ENCODE assay signal across 25 cellular contexts in genomic region chr6:90268178-90268577, GRCh38. TPM values are rescaled to one million over a fixed set of nuclear protein-coding genes. Genes with fewer than 3 reads are reported as not detected.
A peak's percentile ranks its signal among the peaks of the same experiment; 100 is the strongest.
DNase-seq lines count a peak whose midpoint lies in the region; ATAC-seq and TF ChIP-seq lines count a peak whose summit lies in the region.
"Had no signal": no experiment of that assay in that cellular context is flagged by ENCODE, and none has a peak within 500 bp of the region (broad histone marks: within the 10 kb centered on the region; RNA-seq: fewer than 3 reads in every experiment).

No MANE protein-coding gene starts in this region.

- POLR2A ChIA-PET in CD4-positive, alpha-beta memory T cell (lab: Charles Lee; ENCODE audit: partially characterized antibody): interaction anchor here (0.6 kb wide), 1 partner anchor 157 kb away, joined by 3 read pairs; no protein-coding TSS in a partner anchor

- DNase-seq in T-helper 2 cell treated with Interferon-gamma antibody and Interleukin-4, amounts not matched to agents 5 μg/mL and 100 μg/mL, for 36 hours (ENCODE audit: low spot score): no peak
- DNase-seq in T-helper 2 cell (no peak), G401 (ENCODE audit: low spot score) (no peak), SIG-M5 treated with dmso at 0.1 percent for 504 hours (lab: John Stamatoyannopoulos, UW; ENCODE audit: unreplicated experiment) (no peak)
- no peak for DNase-seq in CD4-positive, alpha-beta memory T cell
- no peak for DNase-seq in activated naive CD8-positive, alpha-beta T cell treated with anti-CD3 and anti-CD28 coated beads, Interleukin-2, amount 50 U/mL, for 24 hours
- no peak for DNase-seq in activated CD8-positive, alpha-beta memory T cell treated with anti-CD3 and anti-CD28 coated beads, Interleukin-2, amount 10 ng/mL, durations not matched to agents 7 days and 5 days
- DNase-seq: 8988T; activated CD4-positive, alpha-beta T cell treated with anti-CD3 and anti-CD28 coated beads, Interleukin-2, amount 50 U/mL, for 4 hours; amygdala; DMS53; effector CD8-positive, alpha-beta T cell; erythroblast; left cardiac atrium; mammary epithelial cell; MG63; NCI-H1436 treated with DMSO at 0.1 percent for 48 hours; NCI-H510A treated with DMSO at 0.1 percent for 48 hours; NK-92 treated with Interleukin-12 subunit alpha and Interleukin-12 subunit beta, amount 100 ng/mL, for 24 hours; nucleus accumbens; stimulated activated CD8-positive, alpha-beta memory T cell treated with anti-CD3 and anti-CD28 coated beads, Interleukin-4, amount 100 ng/mL, for 48 hours; substantia nigra had no signal

- in situ Hi-C loops in G401 (cut with HindIII; ENCODE audit: low sequenced_read_pairs): no loop called here

- H2AFZ ChIP-seq in SU-DHL-6 (ENCODE audit: low read depth, low read length, severe bottlenecking): no peak overlapping the region

- H3K27ac ChIP-seq in CD4-positive, alpha-beta memory T cell (ENCODE audit: low read depth, low read length): no peak overlapping the region
- H3K27ac ChIP-seq in SU-DHL-6 (ENCODE audit: low read depth, low read length): peak overlapping the region; percentile 42; the same call in 1 of the 2 replicates
- H3K27ac ChIP-seq: breast epithelium, SJSA1 had no signal

- peak overlapping the region; percentile 54 for H3K4me2 ChIP-seq in SU-DHL-6 (ENCODE audit: low read depth, low read length, poor library complexity, severe bottlenecking)

- H3K27me3 Mint-ChIP-seq in T-helper 2 cell treated with Interferon-gamma antibody and Interleukin-4, amounts not matched to agents 5 μg/mL and 100 μg/mL, for 36 hours (ENCODE audit: low read depth): no peaks in the 10 kb centered on the region
- H3K27me3 Mint-ChIP-seq in CD4-positive, alpha-beta memory T cell: no peaks in the 10 kb centered on the region
- H3K27me3 Mint-ChIP-seq in activated naive CD8-positive, alpha-beta T cell treated with anti-CD3 and anti-CD28 coated beads, Interleukin-2, amount 50 U/mL, for 24 hours: no peaks in the 10 kb centered on the region
- no peaks in the 10 kb centered on the region for H3K27me3 Mint-ChIP-seq in activated CD8-positive, alpha-beta memory T cell treated with anti-CD3 and anti-CD28 coated beads, Interleukin-2, amount 10 ng/mL, durations not matched to agents 7 days and 5 days

- intact Hi-C loops in CD4-positive, alpha-beta memory T cell (cut with micrococcal nuclease): no loop called here

- peak overlapping the region; percentile 75 for H3K27ac Mint-ChIP-seq in T-helper 2 cell treated with Interferon-gamma antibody and Interleukin-4, amounts not matched to agents 5 μg/mL and 100 μg/mL, for 36 hours
- peak overlapping the region in 5 of 7 donors; percentile 50 to 92 (median 67) for H3K27ac Mint-ChIP-seq in CD4-positive, alpha-beta memory T cell
- peak overlapping the region; percentile 94 for H3K27ac Mint-ChIP-seq in activated naive CD8-positive, alpha-beta T cell treated with anti-CD3 and anti-CD28 coated beads, Interleukin-2, amount 50 U/mL, for 24 hours
- no peak overlapping the region for H3K27ac Mint-ChIP-seq in activated CD8-positive, alpha-beta memory T cell treated with anti-CD3 and anti-CD28 coated beads, Interleukin-2, amount 10 ng/mL, durations not matched to agents 7 days and 5 days

- peaks cover 40% of the 10 kb centered on the region for H3K36me3 Mint-ChIP-seq in T-helper 2 cell treated with Interferon-gamma antibody and Interleukin-4, amounts not matched to agents 5 μg/mL and 100 μg/mL, for 36 hours (ENCODE audit: low read depth)
- H3K36me3 Mint-ChIP-seq in CD4-positive, alpha-beta memory T cell: peaks cover 19 to 34% of the 10 kb centered on the region in 2 donors
- H3K36me3 Mint-ChIP-seq in activated naive CD8-positive, alpha-beta T cell treated with anti-CD3 and anti-CD28 coated beads, Interleukin-2, amount 50 U/mL, for 24 hours (ENCODE audit: low read depth): peaks cover 77% of the 10 kb centered on the region
- H3K36me3 Mint-ChIP-seq in activated CD8-positive, alpha-beta memory T cell treated with anti-CD3 and anti-CD28 coated beads, Interleukin-2, amount 10 ng/mL, durations not matched to agents 7 days and 5 days: peaks cover 42% of the 10 kb centered on the region

- peaks cover 16% of the 10 kb centered on the region for H3K9me3 Mint-ChIP-seq in T-helper 2 cell treated with Interferon-gamma antibody and Interleukin-4, amounts not matched to agents 5 μg/mL and 100 μg/mL, for 36 hours
- no peaks in the 10 kb centered on the region for H3K9me3 Mint-ChIP-seq in CD4-positive, alpha-beta memory T cell
- peaks cover 9% of the 10 kb centered on the region for H3K9me3 Mint-ChIP-seq in activated naive CD8-positive, alpha-beta T cell treated with anti-CD3 and anti-CD28 coated beads, Interleukin-2, amount 50 U/mL, for 24 hours
- H3K9me3 Mint-ChIP-seq in activated CD8-positive, alpha-beta memory T cell treated with anti-CD3 and anti-CD28 coated beads, Interleukin-2, amount 10 ng/mL, durations not matched to agents 7 days and 5 days (ENCODE audit: low read depth): peaks cover 3% of the 10 kb centered on the region

- no peaks in the 10 kb centered on the region for H4K20me1 ChIP-seq in SU-DHL-6 (ENCODE audit: low read depth, low read length)

- H3K4me1 ChIP-seq in CD4-positive, alpha-beta memory T cell (ENCODE audit: insufficient read depth, low read length): peaks cover 78% of the 10 kb centered on the region
- H3K4me1 ChIP-seq: breast epithelium, SJSA1 had no signal

- no peak overlapping the region for H3K9ac ChIP-seq in SU-DHL-6 (ENCODE audit: low read length)

- peak; percentile 81 for ATAC-seq in activated naive CD8-positive, alpha-beta T cell treated with anti-CD3 and anti-CD28 coated beads, Interleukin-2, amount 50 U/mL, for 24 hours
- no peak for ATAC-seq in activated CD8-positive, alpha-beta memory T cell treated with anti-CD3 and anti-CD28 coated beads, Interleukin-2, amount 10 ng/mL, durations not matched to agents 7 days and 5 days
- ATAC-seq: left cardiac atrium had no signal

- H3K9me2 ChIP-seq in SU-DHL-6 (replicated peaks; ENCODE audit: insufficient read depth, low read length): no peaks in the 10 kb centered on the region

- peak overlapping the region; percentile 66 for H3K4me3 Mint-ChIP-seq in T-helper 2 cell treated with Interferon-gamma antibody and Interleukin-4, amounts not matched to agents 5 μg/mL and 100 μg/mL, for 36 hours
- H3K4me3 Mint-ChIP-seq in CD4-positive, alpha-beta memory T cell: peak overlapping the region in 2 of 8 donors; percentile 46 to 53
- peak overlapping the region; percentile 45 for H3K4me3 Mint-ChIP-seq in activated naive CD8-positive, alpha-beta T cell treated with anti-CD3 and anti-CD28 coated beads, Interleukin-2, amount 50 U/mL, for 24 hours
- H3K4me3 Mint-ChIP-seq in activated CD8-positive, alpha-beta memory T cell treated with anti-CD3 and anti-CD28 coated beads, Interleukin-2, amount 10 ng/mL, durations not matched to agents 7 days and 5 days: no peak overlapping the region

- TF ChIP-seq CTCF in SU-DHL-6 (IDR thresholded peaks at IDR 0.05; ENCODE audit: insufficient read depth, low read length, poor library complexity, severe bottlenecking): no peak

- H3K4me1 Mint-ChIP-seq in T-helper 2 cell treated with Interferon-gamma antibody and Interleukin-4, amounts not matched to agents 5 μg/mL and 100 μg/mL, for 36 hours (ENCODE audit: low read depth): peaks cover 78% of the 10 kb centered on the region
- peaks cover 50 to 90% (median 71%) of the 10 kb centered on the region in 4 donors for H3K4me1 Mint-ChIP-seq in CD4-positive, alpha-beta memory T cell
- H3K4me1 Mint-ChIP-seq in activated naive CD8-positive, alpha-beta T cell treated with anti-CD3 and anti-CD28 coated beads, Interleukin-2, amount 50 U/mL, for 24 hours: peaks cover 95% of the 10 kb centered on the region
- H3K4me1 Mint-ChIP-seq in activated CD8-positive, alpha-beta memory T cell treated with anti-CD3 and anti-CD28 coated beads, Interleukin-2, amount 10 ng/mL, durations not matched to agents 7 days and 5 days: peaks cover 60% of the 10 kb centered on the region

- no peaks in the 10 kb centered on the region for H3K36me3 ChIP-seq in CD4-positive, alpha-beta memory T cell (ENCODE audit: insufficient read depth, low read length)
- H3K36me3 ChIP-seq in SU-DHL-6 (ENCODE audit: low read length): peaks cover 17% of the 10 kb centered on the region
- H3K36me3 ChIP-seq: breast epithelium, MG63, SJSA1 had no signal

- peaks cover 17% of the 10 kb centered on the region for H3K79me2 ChIP-seq in SU-DHL-6 (ENCODE audit: insufficient read depth, low read length)

- H3K4me3 ChIP-seq in CD4-positive, alpha-beta memory T cell (ENCODE audit: low read length in 2 of 2): no peak overlapping the region
- H3K4me3 ChIP-seq in SU-DHL-6 (ENCODE audit: insufficient read depth, low read length, poor library complexity, severe bottlenecking): no peak overlapping the region
- H3K4me3 ChIP-seq: breast epithelium, MG63, SJSA1 had no signal

- no peaks in the 10 kb centered on the region for H3K27me3 ChIP-seq in CD4-positive, alpha-beta memory T cell (ENCODE audit: insufficient read depth, low read length)
- H3K27me3 ChIP-seq in SU-DHL-6 (ENCODE audit: low read length): no peaks in the 10 kb centered on the region
- H3K27me3 ChIP-seq: breast epithelium, SJSA1 had no signal

- H3K9me3 ChIP-seq in CD4-positive, alpha-beta memory T cell (ENCODE audit: control insufficient read depth in 1 of 2, low read length in 2 of 2): no peaks in the 10 kb centered on the region
- no peaks in the 10 kb centered on the region for H3K9me3 ChIP-seq in SU-DHL-6 (ENCODE audit: insufficient read depth, low read length)
- H3K9me3 ChIP-seq: MG63, SJSA1 had no signal

- CTCF ChIA-PET in CD4-positive, alpha-beta memory T cell (lab: Charles Lee; ENCODE audit: partially characterized antibody): interaction anchor here (1.4 to 1.5 kb wide), 2 partner anchors 323 to 328 kb away, joined by 3 to 4 read pairs; no protein-coding TSS in a partner anchor
- CTCF ChIA-PET in activated CD8-positive, alpha-beta memory T cell treated with anti-CD3 and anti-CD28 coated beads, Interleukin-2, amount 10 ng/mL, durations not matched to agents 7 days and 5 days (lab: Charles Lee): interaction anchor here (0.8 to 2.1 kb wide), 3 partner anchors 17 to 319 kb away, joined by 3 to 6 read pairs (median 3); no protein-coding TSS in a partner anchor

- peaks cover 25% of the 10 kb centered on the region for H3F3A ChIP-seq in SU-DHL-6 (ENCODE audit: insufficient read depth)

RNA-seq across cellular contexts. Expression of gene BACH2, which starts 28.5 kb away (rescaled TPM):
- 10 to 100 TPM; 44.4 to 48.0 TPM for total RNA-seq in CD4-positive, alpha-beta memory T cell
- polyA plus RNA-seq in CD4-positive, alpha-beta memory T cell: 1 to 10 TPM; 6.5 to 7.2 TPM
- 0.37 and 0.71 TPM in 2 replicates for total RNA-seq in G401 (2014; rRNA removed; shearing (Covaris generic))
- total RNA-seq in activated CD8-positive, alpha-beta memory T cell treated with anti-CD3 and anti-CD28 coated beads, Interleukin-2, amount 10 ng/mL, durations not matched to agents 7 days and 5 days: 10 to 100 TPM; 21.5 to 22.6 TPM

Comparison
In these comparisons a context has a peak if more than half of its experiments do, and no peak if none do; other contexts are left out.
1. RNA of gene BACH2, which starts 28.5 kb away (total RNA-seq): 44.4 to 48.0 TPM in CD4-positive, alpha-beta memory T cell and 21.5 to 22.6 TPM in activated CD8-positive, alpha-beta memory T cell treated with anti-CD3 and anti-CD28 coated beads, Interleukin-2, amount 10 ng/mL, durations not matched to agents 7 days and 5 days; 0.37 to 0.71 TPM in G401; every median in the first group is over 10 times any median in the second.